In genomic region chr17:18186271-18186982, GRCh38 we compare ENCODE assay signal across 8 cellular contexts. TPM values are rescaled to one million over a fixed set of nuclear protein-coding genes. Genes with fewer than 3 reads are reported as not detected.
DNase-seq lines count a peak whose midpoint lies in the region; TF ChIP-seq lines count a peak whose summit lies in the region.

No MANE protein-coding gene starts in this region.

- H3K4me3 ChIP-seq in SJCRH30 (peak overlapping the region; percentile 77), retinal pigment epithelial cell (ENCODE audit: low read length) (peak overlapping the region; percentile 63)

- H3K27me3 ChIP-seq in SJCRH30: no peaks in the 10 kb centered on the region

- no peak for TF ChIP-seq CTCF in retinal pigment epithelial cell (conservative IDR thresholded peaks at IDR 0.05; ENCODE audit: low read depth, low read length)

- peak; percentile 57 for DNase-seq in GM03348 (ENCODE audit: low spot score)
- no peak for DNase-seq in SJCRH30
- DNase-seq in fibroblast of gingiva (ENCODE audit: low read depth): peak; percentile 58
- no peak for DNase-seq in retinal pigment epithelial cell (ENCODE audit: low read depth)
- DNase-seq in NCI-H187 treated with DMSO at 0.1 percent for 48 hours (lab: John Stamatoyannopoulos, UW): no peak
- DNase-seq in putamen (ENCODE audit: low spot score): no peak
- no peak for DNase-seq in NCI-H82 treated with DMSO at 0.1 percent for 48 hours (lab: John Stamatoyannopoulos, UW; ENCODE audit: unreplicated experiment)
- no peak for DNase-seq in HUDEP-2 (lab: John Stamatoyannopoulos, UW; ENCODE audit: unreplicated experiment in 76 of 76)

- peak overlapping the region; percentile 0; the same call in 1 of the 2 replicates for H3K27ac ChIP-seq in SJCRH30

- H3K4me1 ChIP-seq in SJCRH30: peaks cover 21% of the 10 kb centered on the region

- H3K9me3 ChIP-seq in SJCRH30 (replicated peaks): no peaks in the 10 kb centered on the region

- peaks cover 51% of the 10 kb centered on the region for H3K36me3 ChIP-seq in SJCRH30

RNA-seq across cellular contexts. Expression of gene ALKBH5, which starts 2.8 kb away (rescaled TPM):
- 297 and 308 TPM in 2 replicates for total RNA-seq in SJCRH30 (2014; rRNA removed; shearing (Covaris generic))

RNA-seq across cellular contexts. Expression of gene LLGL1, which starts 39.0 kb away (rescaled TPM):
- 75.0 and 78.3 TPM in 2 replicates for total RNA-seq in SJCRH30 (2014; rRNA removed; shearing (Covaris generic))

Comparison
In these comparisons a context has a peak if more than half of its experiments do, and no peak if none do; other contexts are left out.
1. DNase-seq: peak in GM03348 (single experiment) and fibroblast of gingiva (single experiment); none in SJCRH30 (0 of 2), retinal pigment epithelial cell (single experiment), NCI-H187 treated with DMSO at 0.1 percent for 48 hours (single experiment), putamen (single experiment), NCI-H82 treated with DMSO at 0.1 percent for 48 hours (single experiment) and HUDEP-2 (0 of 76).